Comparison of ENCODE assay signal across 12 cellular contexts in the genomic region with DNA sequence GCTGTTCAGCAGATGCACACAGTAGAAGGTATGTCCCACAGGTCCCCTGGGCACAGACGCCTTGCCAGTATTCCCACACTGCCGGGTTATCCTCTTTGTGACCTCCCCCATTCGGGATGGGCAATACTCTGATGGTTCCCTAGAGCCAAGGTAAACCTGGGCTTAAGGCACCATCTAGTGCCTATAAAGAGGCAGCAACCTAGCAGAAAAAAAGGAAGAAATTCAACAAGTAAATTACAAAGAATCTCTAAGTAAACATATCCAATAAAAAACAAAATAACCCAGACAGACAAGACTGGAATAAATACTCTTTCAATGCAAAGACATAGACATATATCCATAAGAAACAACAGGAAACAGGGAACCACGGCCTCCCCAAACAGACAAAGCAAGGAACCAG. TPM values are rescaled to one million over a fixed set of nuclear protein-coding genes. Genes with fewer than 3 reads are reported as not detected.
A peak's percentile ranks its signal among the peaks of the same experiment; 100 is the strongest.
DNase-seq lines count a peak whose midpoint lies in the region; ATAC-seq and TF ChIP-seq lines count a peak whose summit lies in the region.
"Had no signal": no experiment of that assay in that cellular context is flagged by ENCODE, and none has a peak within 500 bp of the region (broad histone marks: within the 10 kb centered on the region; RNA-seq: fewer than 3 reads in every experiment).

No MANE protein-coding gene starts in this region.

- H3K27ac ChIP-seq in gastrocnemius medialis: no peak overlapping the region
- H3K27ac ChIP-seq: BLaER1 treated with 17β-estradiol and CSF1 and Interleukin-3, amounts not matched to agents 10 nM and 100 nM had no signal

- peaks cover 18% of the 10 kb centered on the region for H3K9me3 ChIP-seq in mucosa of descending colon
- no peaks in the 10 kb centered on the region for H3K9me3 ChIP-seq in gastrocnemius medialis

- H3K4me1 Mint-ChIP-seq in chondrocyte (ENCODE audit: low read depth): peaks cover 18% of the 10 kb centered on the region
- H3K4me1 Mint-ChIP-seq: activated CD4-positive, alpha-beta T cell treated with anti-CD3 and anti-CD28 coated beads, Interleukin-2, amount 10 ng/mL, durations not matched to agents 24 days and 14 days had no signal

- TF ChIP-seq RAD21 in Ishikawa (IDR thresholded peaks at IDR 0.05; ENCODE audit: low read depth): peak; percentile 54

- DNase-seq in AG10803 (ENCODE audit: low read depth) (no peak), chondrocyte (ENCODE audit: low spot score) (no peak), mucosa of descending colon (peak in 1 of 3 donors; percentile 44), SIG-M5 (lab: John Stamatoyannopoulos, UW) (no peak), NCI-H1694 (lab: John Stamatoyannopoulos, UW) (no peak), gastrocnemius medialis (no peak)
- no peak for DNase-seq in stimulated activated CD4-positive, alpha-beta T cell treated with anti-CD3 and anti-CD28 coated beads, Interleukin-4, amount 100 ng/mL, for 24 hours
- DNase-seq: activated CD4-positive, alpha-beta T cell treated with anti-CD3 and anti-CD28 coated beads, Interleukin-2, amount 10 ng/mL, durations not matched to agents 24 days and 14 days; activated T-cell treated with anti-CD3 and anti-CD28 coated beads, Interleukin-2, amount 50 U/mL, for 24 hours; stimulated activated CD4-positive, alpha-beta T cell treated with anti-CD3 and anti-CD28 coated beads, Interleukin-1b, Interleukin-23, amount 100 ng/mL, for 48 hours had no signal

- no peak overlapping the region for H3K4me3 Mint-ChIP-seq in chondrocyte (ENCODE audit: unreplicated experiment)
- H3K4me3 Mint-ChIP-seq: activated CD4-positive, alpha-beta T cell treated with anti-CD3 and anti-CD28 coated beads, Interleukin-2, amount 10 ng/mL, durations not matched to agents 24 days and 14 days; activated T-cell treated with anti-CD3 and anti-CD28 coated beads, Interleukin-2, amount 50 U/mL, for 24 hours had no signal

- TF ChIP-seq CTCF in AG10803 (conservative IDR thresholded peaks at IDR 0.05; ENCODE audit: low read length) (peak; percentile 29; the same call in 1 of the 2 replicates), chondrocyte (IDR thresholded peaks at IDR 0.05) (peak; percentile 53), mucosa of descending colon (IDR thresholded peaks at IDR 0.05) (no peak), gastrocnemius medialis (IDR thresholded peaks at IDR 0.05 in 4 of 5, conservative IDR thresholded peaks at IDR 0.05 in 1 of 5) (peak in 1 of 5 experiments; percentile 24)

- H3K36me3 Mint-ChIP-seq in chondrocyte (ENCODE audit: low read depth): peaks cover 15% of the 10 kb centered on the region

- H3K4me1 ChIP-seq in mucosa of descending colon (ENCODE audit: low read depth): no peaks in the 10 kb centered on the region
- no peaks in the 10 kb centered on the region for H3K4me1 ChIP-seq in gastrocnemius medialis

- H3K27me3 Mint-ChIP-seq in chondrocyte (ENCODE audit: low read depth): no peaks in the 10 kb centered on the region
- H3K27me3 Mint-ChIP-seq: activated T-cell treated with anti-CD3 and anti-CD28 coated beads, Interleukin-2, amount 50 U/mL, for 24 hours had no signal

- ATAC-seq in mucosa of descending colon (peak; percentile 74), gastrocnemius medialis (no peak)

- H3K36me3 ChIP-seq in mucosa of descending colon (ENCODE audit: low read depth): no peaks in the 10 kb centered on the region
- H3K36me3 ChIP-seq in gastrocnemius medialis: no peaks in the 10 kb centered on the region

- peaks cover 16% of the 10 kb centered on the region for H3K9me3 Mint-ChIP-seq in chondrocyte (ENCODE audit: low read depth)
- H3K9me3 Mint-ChIP-seq: activated CD4-positive, alpha-beta T cell treated with anti-CD3 and anti-CD28 coated beads, Interleukin-2, amount 10 ng/mL, durations not matched to agents 24 days and 14 days had no signal

- no peak for TF ChIP-seq POLR2A in gastrocnemius medialis (IDR thresholded peaks at IDR 0.05)

- in situ Hi-C loops in gastrocnemius medialis (cut with MboI; ENCODE audit: low sequenced_read_pairs in 4 of 4): no loop called here

- H3K4me3 ChIP-seq in AG10803 (ENCODE audit: low read length) (no peak overlapping the region), mucosa of descending colon (no peak overlapping the region), gastrocnemius medialis (no peak overlapping the region)

- H3K27me3 ChIP-seq in gastrocnemius medialis: no peaks in the 10 kb centered on the region
- H3K27me3 ChIP-seq: BLaER1 treated with 17β-estradiol and CSF1 and Interleukin-3, amounts not matched to agents 10 nM and 100 nM had no signal

- intact Hi-C loops in mucosa of descending colon (cut with DNase I, micrococcal nuclease) (no loop called here), gastrocnemius medialis (cut with DNase I; ENCODE audit: low total_unique reads) (no loop called here)

- H3K27ac Mint-ChIP-seq in chondrocyte (ENCODE audit: unreplicated experiment): no peak overlapping the region
- H3K27ac Mint-ChIP-seq: activated CD4-positive, alpha-beta T cell treated with anti-CD3 and anti-CD28 coated beads, Interleukin-2, amount 10 ng/mL, durations not matched to agents 24 days and 14 days; activated T-cell treated with anti-CD3 and anti-CD28 coated beads, Interleukin-2, amount 50 U/mL, for 24 hours had no signal

- TF ChIP-seq EP300 in Ishikawa (IDR thresholded peaks at IDR 0.05; ENCODE audit: borderline replicate concordance): no peak

TF ChIP-seq in Ishikawa, 13 proteins besides CTCF, POLR2A, EP300 and RAD21:
- TF ChIP-seq, protein P1, sequence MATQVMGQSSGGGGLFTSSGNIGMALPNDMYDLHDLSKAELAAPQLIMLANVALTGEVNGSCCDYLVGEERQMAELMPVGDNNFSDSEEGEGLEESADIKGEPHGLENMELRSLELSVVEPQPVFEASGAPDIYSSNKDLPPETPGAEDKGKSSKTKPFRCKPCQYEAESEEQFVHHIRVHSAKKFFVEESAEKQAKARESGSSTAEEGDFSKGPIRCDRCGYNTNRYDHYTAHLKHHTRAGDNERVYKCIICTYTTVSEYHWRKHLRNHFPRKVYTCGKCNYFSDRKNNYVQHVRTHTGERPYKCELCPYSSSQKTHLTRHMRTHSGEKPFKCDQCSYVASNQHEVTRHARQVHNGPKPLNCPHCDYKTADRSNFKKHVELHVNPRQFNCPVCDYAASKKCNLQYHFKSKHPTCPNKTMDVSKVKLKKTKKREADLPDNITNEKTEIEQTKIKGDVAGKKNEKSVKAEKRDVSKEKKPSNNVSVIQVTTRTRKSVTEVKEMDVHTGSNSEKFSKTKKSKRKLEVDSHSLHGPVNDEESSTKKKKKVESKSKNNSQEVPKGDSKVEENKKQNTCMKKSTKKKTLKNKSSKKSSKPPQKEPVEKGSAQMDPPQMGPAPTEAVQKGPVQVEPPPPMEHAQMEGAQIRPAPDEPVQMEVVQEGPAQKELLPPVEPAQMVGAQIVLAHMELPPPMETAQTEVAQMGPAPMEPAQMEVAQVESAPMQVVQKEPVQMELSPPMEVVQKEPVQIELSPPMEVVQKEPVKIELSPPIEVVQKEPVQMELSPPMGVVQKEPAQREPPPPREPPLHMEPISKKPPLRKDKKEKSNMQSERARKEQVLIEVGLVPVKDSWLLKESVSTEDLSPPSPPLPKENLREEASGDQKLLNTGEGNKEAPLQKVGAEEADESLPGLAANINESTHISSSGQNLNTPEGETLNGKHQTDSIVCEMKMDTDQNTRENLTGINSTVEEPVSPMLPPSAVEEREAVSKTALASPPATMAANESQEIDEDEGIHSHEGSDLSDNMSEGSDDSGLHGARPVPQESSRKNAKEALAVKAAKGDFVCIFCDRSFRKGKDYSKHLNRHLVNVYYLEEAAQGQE (IDR thresholded peaks at IDR 0.05; ENCODE audit: low read depth): no peak
- TF ChIP-seq CREB1 (IDR thresholded peaks at IDR 0.05; ENCODE audit: low read depth): no peak
- TF ChIP-seq, protein P2, sequence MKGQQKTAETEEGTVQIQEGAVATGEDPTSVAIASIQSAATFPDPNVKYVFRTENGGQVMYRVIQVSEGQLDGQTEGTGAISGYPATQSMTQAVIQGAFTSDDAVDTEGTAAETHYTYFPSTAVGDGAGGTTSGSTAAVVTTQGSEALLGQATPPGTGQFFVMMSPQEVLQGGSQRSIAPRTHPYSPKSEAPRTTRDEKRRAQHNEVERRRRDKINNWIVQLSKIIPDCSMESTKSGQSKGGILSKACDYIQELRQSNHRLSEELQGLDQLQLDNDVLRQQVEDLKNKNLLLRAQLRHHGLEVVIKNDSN (IDR thresholded peaks at IDR 0.05): no peak
- TF ChIP-seq TAF1 (IDR thresholded peaks at IDR 0.05; ENCODE audit: low read depth): no peak
- TF ChIP-seq FOXM1 (IDR thresholded peaks at IDR 0.05; ENCODE audit: borderline replicate concordance, low read depth): no peak
- no peak for TF ChIP-seq TCF12 (IDR thresholded peaks at IDR 0.05; ENCODE audit: low read depth)

RNA-seq across cellular contexts. Expression of a gene that starts 39.4 kb away (rescaled TPM):
- total RNA-seq in chondrocyte (3.5 to 5.0 TPM (median 4.0 TPM) in 3 replicates), mucosa of descending colon (under 1 TPM; 0.32 to 0.48 (median 0.47) TPM), gastrocnemius medialis (under 1 TPM in 1 of 4 donors, not detected in 3; 0.63 TPM)

RNA-seq across cellular contexts. Expression of a gene that starts 39.5 kb away (rescaled TPM):
- total RNA-seq in chondrocyte: 24.5 to 29.0 TPM (median 24.8 TPM) in 3 replicates
- 10 to 100 TPM; 11.1 to 22.5 (median 14.8) TPM for total RNA-seq in mucosa of descending colon
- 10 to 100 TPM; 12.5 to 24.7 (median 18.9) TPM for total RNA-seq in gastrocnemius medialis
